16 cellular contexts compared by ENCODE assay signal in genomic region chr1:214864896-214865688, GRCh38.
DNase-seq lines count a peak whose midpoint lies in the region; ATAC-seq lines count a peak whose summit lies in the region.
"Had no signal": no experiment of that assay in that cellular context is flagged by ENCODE, and none has a peak within 500 bp of the region (broad histone marks: within the 10 kb centered on the region; RNA-seq: fewer than 3 reads in every experiment).

No MANE protein-coding gene starts in this region.

- H3K4me1 Mint-ChIP-seq in naive thymus-derived CD4-positive, alpha-beta T cell = no peaks in the 10 kb centered on the region
- H3K4me1 Mint-ChIP-seq: activated CD4-positive, alpha-beta T cell treated with anti-CD3 and anti-CD28 coated beads for 36 hours had no signal

- H3K27ac Mint-ChIP-seq in naive thymus-derived CD4-positive, alpha-beta T cell = no peak overlapping the region
- H3K27ac Mint-ChIP-seq: activated CD4-positive, alpha-beta T cell treated with anti-CD3 and anti-CD28 coated beads for 36 hours; progenitor cell of endocrine pancreas had no signal

- H3K4me3 Mint-ChIP-seq in naive thymus-derived CD4-positive, alpha-beta T cell = no peak overlapping the region
- H3K4me3 Mint-ChIP-seq: activated CD4-positive, alpha-beta T cell treated with anti-CD3 and anti-CD28 coated beads for 36 hours had no signal

- no peaks in the 10 kb centered on the region for H3K27me3 ChIP-seq in naive thymus-derived CD4-positive, alpha-beta T cell (ENCODE audit: control insufficient read depth in 2 of 2, insufficient read depth in 2 of 2, low read length in 2 of 2)
- H3K27me3 ChIP-seq: BLaER1 treated with 17β-estradiol and CSF1 and Interleukin-3, amounts not matched to agents 10 nM and 100 nM had no signal

- no peaks in the 10 kb centered on the region for H3K9me3 ChIP-seq in naive thymus-derived CD4-positive, alpha-beta T cell (ENCODE audit: control insufficient read depth in 2 of 3, low read length in 3 of 3)
- H3K9me3 ChIP-seq: thoracic aorta had no signal

- H3K36me3 Mint-ChIP-seq in naive thymus-derived CD4-positive, alpha-beta T cell = peaks cover 0 to 4% (median 0%) of the 10 kb centered on the region in 5 donors

- CTCF ChIA-PET in naive thymus-derived CD4-positive, alpha-beta T cell (lab: Charles Lee) = no interaction called here

- H3K27me3 Mint-ChIP-seq in naive thymus-derived CD4-positive, alpha-beta T cell = peaks cover 0 to 14% (median 3%) of the 10 kb centered on the region in 5 donors
- H3K27me3 Mint-ChIP-seq: activated CD4-positive, alpha-beta T cell treated with anti-CD3 and anti-CD28 coated beads for 36 hours; progenitor cell of endocrine pancreas had no signal

- no peak overlapping the region for H3K4me3 ChIP-seq in naive thymus-derived CD4-positive, alpha-beta T cell (ENCODE audit: low read length)
- H3K4me3 ChIP-seq: BLaER1 treated with 17β-estradiol and CSF1 and Interleukin-3, amounts not matched to agents 10 nM and 100 nM; thoracic aorta had no signal

- DNase-seq in AG20443 (ENCODE audit: low spot score) = peak; percentile 27
- DNase-seq in LHCN-M2 (ENCODE audit: low read depth) = peak; percentile 68
- DNase-seq in dedifferentiated amniotic fluid mesenchymal stem cell (ENCODE audit: extremely low spot score) = peak; percentile 29
- peak; percentile 75 for DNase-seq in kidney tubule cell (ENCODE audit: low spot score)
- no peak for DNase-seq in hypothalamus (lab: John Stamatoyannopoulos, UW)
- no peak for DNase-seq in anterior cingulate cortex (lab: John Stamatoyannopoulos, UW)
- no peak for DNase-seq in naive thymus-derived CD4-positive, alpha-beta T cell
- DNase-seq: activated CD4-positive, alpha-beta T cell treated with anti-CD3 and anti-CD28 coated beads for 36 hours; NCI-H187 treated with DMSO at 0.1 percent for 48 hours; NCI-H526 treated with DMSO at 0.1 percent for 48 hours; stimulated activated CD4-positive, alpha-beta T cell treated with anti-CD3 and anti-CD28 coated beads, Interleukin-15, amount 100 ng/mL, for 24 hours had no signal

- ATAC-seq in HG02759 (IDR thresholded peaks at IDR 0.05; ENCODE audit: unreplicated experiment) = no peak
- no peak for ATAC-seq in naive thymus-derived CD4-positive, alpha-beta T cell
- ATAC-seq: activated CD4-positive, alpha-beta T cell treated with anti-CD3 and anti-CD28 coated beads for 36 hours; Panc1 had no signal

- peaks cover 0 to 7% (median 0%) of the 10 kb centered on the region in 11 donors for H3K9me3 Mint-ChIP-seq in naive thymus-derived CD4-positive, alpha-beta T cell

- H3K27ac ChIP-seq in naive thymus-derived CD4-positive, alpha-beta T cell (ENCODE audit: low read depth, low read length) = no peak overlapping the region
- H3K27ac ChIP-seq: BLaER1 treated with 17β-estradiol and CSF1 and Interleukin-3, amounts not matched to agents 10 nM and 100 nM; thoracic aorta had no signal

- H3K4me1 ChIP-seq in naive thymus-derived CD4-positive, alpha-beta T cell (ENCODE audit: control insufficient read depth in 2 of 2, insufficient read depth in 2 of 2, low read length in 2 of 2) = no peaks in the 10 kb centered on the region
- H3K4me1 ChIP-seq: BLaER1 treated with 17β-estradiol and CSF1 and Interleukin-3, amounts not matched to agents 10 nM and 100 nM had no signal

- POLR2A ChIA-PET in naive thymus-derived CD4-positive, alpha-beta T cell (lab: Charles Lee) = no interaction called here

- no peaks in the 10 kb centered on the region for H3K36me3 ChIP-seq in naive thymus-derived CD4-positive, alpha-beta T cell (ENCODE audit: control insufficient read depth in 2 of 3, insufficient read depth in 3 of 3, low read length in 3 of 3)
- H3K36me3 ChIP-seq: BLaER1 treated with 17β-estradiol and CSF1 and Interleukin-3, amounts not matched to agents 10 nM and 100 nM; thoracic aorta had no signal

- intact Hi-C loops in naive thymus-derived CD4-positive, alpha-beta T cell (cut with micrococcal nuclease) = no loop called here

Comparison
In these comparisons a context has a peak if more than half of its experiments do, and no peak if none do; other contexts are left out.
1. DNase-seq: peak in AG20443 (single experiment), LHCN-M2 (single experiment), dedifferentiated amniotic fluid mesenchymal stem cell (single experiment) and kidney tubule cell (single experiment); none in hypothalamus (0 of 51), anterior cingulate cortex (0 of 58) and naive thymus-derived CD4-positive, alpha-beta T cell (0 of 9).